Comparison of ENCODE assay signal across 1 cellular context in the genomic region with DNA sequence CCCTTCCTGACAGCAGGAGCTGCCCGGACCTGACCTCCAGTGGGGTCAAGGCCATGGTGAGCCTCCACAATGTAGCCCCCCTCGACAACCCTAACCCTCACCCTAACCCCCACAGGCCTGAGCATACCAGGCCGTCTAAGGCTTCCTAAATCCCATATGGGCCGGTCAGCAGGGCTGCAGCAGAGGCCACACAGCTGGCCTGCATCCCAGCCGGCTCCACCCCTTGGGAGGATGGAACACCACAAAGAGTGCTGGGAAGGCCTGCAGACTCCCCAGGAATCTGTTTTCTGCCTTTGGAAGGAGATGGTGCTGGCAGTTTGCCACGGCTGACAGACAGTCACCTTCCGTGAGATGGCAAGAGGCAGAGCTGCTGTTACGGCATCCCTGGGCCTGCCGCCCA.
TF ChIP-seq lines count a peak whose summit lies in the region.

No MANE protein-coding gene starts in this region.

TF ChIP-seq in HepG2, 621 proteins besides CTCF, POLR2A, EP300 and RAD21:
- TF ChIP-seq ZBTB49 (CRISPR knock-in tag; IDR thresholded peaks at IDR 0.05; ENCODE audit: borderline replicate concordance) (no peak), FOXK2 (IDR thresholded peaks at IDR 0.05) (no peak), TBP (CRISPR knock-in tag; IDR thresholded peaks at IDR 0.05) (no peak), PBX2 (CRISPR knock-in tag; IDR thresholded peaks at IDR 0.05) (no peak), ZNF839 (CRISPR knock-in tag; IDR thresholded peaks at IDR 0.05; ENCODE audit: borderline replicate concordance) (no peak), MLX (CRISPR knock-in tag; IDR thresholded peaks at IDR 0.05) (no peak), NFYB (CRISPR knock-in tag; IDR thresholded peaks at IDR 0.05) (no peak), XRCC5 (optimal IDR thresholded peaks at IDR 0.05; ENCODE audit: low read length) (no peak), MAZ (IDR thresholded peaks at IDR 0.05; ENCODE audit: borderline replicate concordance, low read depth, low read length) (no peak), MAZ (CRISPR knock-in tag; IDR thresholded peaks at IDR 0.05; ENCODE audit: low read depth) (no peak), ATF7-NPFF (CRISPR knock-in tag; IDR thresholded peaks at IDR 0.05; ENCODE audit: low read depth) (no peak), HOXA5 (CRISPR knock-in tag; IDR thresholded peaks at IDR 0.05) (no peak), FOXC1 (CRISPR knock-in tag; IDR thresholded peaks at IDR 0.05; ENCODE audit: borderline replicate concordance) (no peak), NFYC (CRISPR knock-in tag; IDR thresholded peaks at IDR 0.05) (no peak), POGZ (CRISPR knock-in tag; IDR thresholded peaks at IDR 0.05) (no peak), JUN (CRISPR knock-in tag; IDR thresholded peaks at IDR 0.05) (no peak), HMG20A (CRISPR knock-in tag; IDR thresholded peaks at IDR 0.05; ENCODE audit: borderline replicate concordance) (no peak), PCBP1 (IDR thresholded peaks at IDR 0.05; ENCODE audit: borderline replicate concordance, low read depth, low read length) (no peak), ZNF660 (CRISPR knock-in tag; IDR thresholded peaks at IDR 0.05; ENCODE audit: borderline replicate concordance, low read depth) (no peak)
TF ChIP-seq in HepG2: peak in this region for 0.
